ENCODE assay signal across 19 cellular contexts in the genomic region with DNA sequence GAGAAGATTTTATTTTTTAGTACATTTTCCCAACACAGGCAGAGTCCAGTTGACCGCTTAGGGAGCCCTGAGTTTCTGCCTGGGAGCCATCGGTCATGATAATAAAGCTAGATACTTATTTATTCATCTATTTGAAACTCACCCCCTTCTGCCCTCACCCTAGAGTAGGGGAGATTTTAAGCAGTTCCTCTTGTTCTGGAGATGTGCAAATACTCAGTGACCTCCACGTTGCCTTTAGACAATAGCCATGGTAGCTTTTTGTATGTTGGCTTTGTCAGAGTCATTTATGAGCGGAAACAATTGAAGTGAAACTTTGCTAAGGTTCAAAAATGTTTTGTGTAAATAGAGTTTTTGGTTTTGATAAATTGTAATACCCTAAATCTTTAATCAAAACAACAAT. TPM values are rescaled to one million over a fixed set of nuclear protein-coding genes. Genes with fewer than 3 reads are reported as not detected.
DNase-seq lines count a peak whose midpoint lies in the region; ATAC-seq lines count a peak whose summit lies in the region.
"Had no signal": no experiment of that assay in that cellular context is flagged by ENCODE, and none has a peak within 500 bp of the region (broad histone marks: within the 10 kb centered on the region; RNA-seq: fewer than 3 reads in every experiment).

No MANE protein-coding gene starts in this region.

- POLR2A ChIA-PET in activated CD4-positive, alpha-beta memory T cell treated with anti-CD3 and anti-CD28 coated beads for 36 hours (lab: Charles Lee) = no interaction called here

- H3K27me3 Mint-ChIP-seq in stimulated activated naive B cell treated with anti-CD40 and anti-IgM and Interleukin-4, amounts not matched to agents 10 μg/mL and 1 μg/mL and 100 μg/mL, for 72 hours = no peaks in the 10 kb centered on the region
- peaks cover 2% of the 10 kb centered on the region for H3K27me3 Mint-ChIP-seq in activated CD4-positive, alpha-beta memory T cell treated with anti-CD3 and anti-CD28 coated beads for 36 hours
- H3K27me3 Mint-ChIP-seq: CD4-positive, CD25-positive, alpha-beta regulatory T cell had no signal

- intact Hi-C loops in activated CD4-positive, alpha-beta memory T cell treated with anti-CD3 and anti-CD28 coated beads for 36 hours (cut with micrococcal nuclease) = no loop called here

- peak; percentile 65 for ATAC-seq in GM18868 (IDR thresholded peaks at IDR 0.05; ENCODE audit: unreplicated experiment)
- peak; percentile 17 for ATAC-seq in GM21576 (IDR thresholded peaks at IDR 0.05; ENCODE audit: unreplicated experiment)
- ATAC-seq in HG03159 (IDR thresholded peaks at IDR 0.05; ENCODE audit: unreplicated experiment) = peak; percentile 31
- ATAC-seq in stimulated activated naive B cell treated with anti-CD40 and anti-IgM and Interleukin-4, amounts not matched to agents 10 μg/mL and 1 μg/mL and 100 μg/mL, for 72 hours (replicated peaks) = no peak
- ATAC-seq: HepG2, SK-N-SH treated with all-trans-retinoic acid at 6 μM for 48 hours, T-helper 17 cell had no signal

- peaks cover 4 to 5% of the 10 kb centered on the region in 2 donors for H3K4me1 Mint-ChIP-seq in stimulated activated naive B cell treated with anti-CD40 and anti-IgM and Interleukin-4, amounts not matched to agents 10 μg/mL and 1 μg/mL and 100 μg/mL, for 72 hours
- H3K4me1 Mint-ChIP-seq in activated CD4-positive, alpha-beta memory T cell treated with anti-CD3 and anti-CD28 coated beads for 36 hours (ENCODE audit: low read depth) = no peaks in the 10 kb centered on the region
- H3K4me1 Mint-ChIP-seq: CD4-positive, CD25-positive, alpha-beta regulatory T cell; T-helper 17 cell had no signal

- no peak overlapping the region for H3K4me3 Mint-ChIP-seq in stimulated activated naive B cell treated with anti-CD40 and anti-IgM and Interleukin-4, amounts not matched to agents 10 μg/mL and 1 μg/mL and 100 μg/mL, for 72 hours
- H3K4me3 Mint-ChIP-seq in activated CD4-positive, alpha-beta memory T cell treated with anti-CD3 and anti-CD28 coated beads for 36 hours = no peak overlapping the region
- H3K4me3 Mint-ChIP-seq: CD4-positive, CD25-positive, alpha-beta regulatory T cell; T-helper 17 cell had no signal

- H3K27ac Mint-ChIP-seq in stimulated activated naive B cell treated with anti-CD40 and anti-IgM and Interleukin-4, amounts not matched to agents 10 μg/mL and 1 μg/mL and 100 μg/mL, for 72 hours = peak overlapping the region; percentile 52
- H3K27ac Mint-ChIP-seq in activated CD4-positive, alpha-beta memory T cell treated with anti-CD3 and anti-CD28 coated beads for 36 hours = no peak overlapping the region
- H3K27ac Mint-ChIP-seq: CD4-positive, CD25-positive, alpha-beta regulatory T cell; T-helper 17 cell had no signal

- CTCF ChIA-PET in activated CD4-positive, alpha-beta memory T cell treated with anti-CD3 and anti-CD28 coated beads for 36 hours (lab: Charles Lee) = no interaction called here

- H3K36me3 Mint-ChIP-seq in stimulated activated naive B cell treated with anti-CD40 and anti-IgM and Interleukin-4, amounts not matched to agents 10 μg/mL and 1 μg/mL and 100 μg/mL, for 72 hours = peaks cover 0 to 5% of the 10 kb centered on the region in 2 donors
- H3K36me3 Mint-ChIP-seq in activated CD4-positive, alpha-beta memory T cell treated with anti-CD3 and anti-CD28 coated beads for 36 hours = no peaks in the 10 kb centered on the region
- H3K36me3 Mint-ChIP-seq: CD4-positive, CD25-positive, alpha-beta regulatory T cell had no signal

- H3K9me3 Mint-ChIP-seq in stimulated activated naive B cell treated with anti-CD40 and anti-IgM and Interleukin-4, amounts not matched to agents 10 μg/mL and 1 μg/mL and 100 μg/mL, for 72 hours = peaks cover 6 to 10% of the 10 kb centered on the region in 2 donors
- H3K9me3 Mint-ChIP-seq in activated CD4-positive, alpha-beta memory T cell treated with anti-CD3 and anti-CD28 coated beads for 36 hours = peaks cover 5% of the 10 kb centered on the region

- no peak for DNase-seq in stimulated activated naive B cell treated with anti-CD40 and anti-IgM and Interleukin-4, amounts not matched to agents 10 μg/mL and 1 μg/mL and 100 μg/mL, for 72 hours
- no peak for DNase-seq in midbrain (lab: John Stamatoyannopoulos, UW)
- no peak for DNase-seq in NCI-H446 (lab: John Stamatoyannopoulos, UW)
- no peak for DNase-seq in activated CD4-positive, alpha-beta memory T cell treated with anti-CD3 and anti-CD28 coated beads for 36 hours
- DNase-seq: ACHN; Calu3; CD4-positive, CD25-positive, alpha-beta regulatory T cell; H7; MG63; NCI-H187; NCI-H2171; SHP77; T-helper 17 cell had no signal

RNA-seq across cellular contexts. Expression of gene PLPPR4, which starts 45.7 kb away (rescaled TPM):
- total RNA-seq in activated CD4-positive, alpha-beta memory T cell treated with anti-CD3 and anti-CD28 coated beads for 36 hours = not detected
- total RNA-seq: CD4-positive, CD25-positive, alpha-beta regulatory T cell; HepG2; NCI-H460; T-helper 17 cell had no signal

Comparison
In these comparisons a context has a peak if more than half of its experiments do, and no peak if none do; other contexts are left out.
1. ATAC-seq: peak in GM18868 (single experiment), GM21576 (single experiment) and HG03159 (single experiment); none in stimulated activated naive B cell treated with anti-CD40 and anti-IgM and Interleukin-4, amounts not matched to agents 10 μg/mL and 1 μg/mL and 100 μg/mL, for 72 hours (0 of 2).